ENCODE assay signal across 23 cellular contexts in the genomic region with DNA sequence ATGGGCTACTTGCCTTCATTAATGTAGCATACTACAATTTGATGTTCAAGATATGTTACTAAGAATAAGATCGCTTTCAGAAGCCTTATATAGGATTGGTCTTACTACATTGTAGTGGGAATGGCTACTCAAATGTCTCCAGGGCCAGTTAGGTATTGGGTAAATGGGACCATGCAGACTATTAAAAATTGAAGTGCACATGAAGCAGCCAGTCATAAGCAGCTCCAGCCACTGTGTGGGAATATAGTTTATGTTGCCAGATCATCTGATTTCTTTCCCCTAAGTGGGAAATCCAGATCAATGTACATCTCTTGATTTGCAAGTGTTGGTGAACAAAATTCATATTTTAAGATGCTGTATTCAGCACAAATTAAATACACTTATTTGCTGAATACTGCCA. TPM values are rescaled to one million over a fixed set of nuclear protein-coding genes. Genes with fewer than 3 reads are reported as not detected.
A peak's percentile ranks its signal among the peaks of the same experiment; 100 is the strongest.
DNase-seq lines count a peak whose midpoint lies in the region; ATAC-seq and TF ChIP-seq lines count a peak whose summit lies in the region.
"Had no signal": no experiment of that assay in that cellular context is flagged by ENCODE, and none has a peak within 500 bp of the region (broad histone marks: within the 10 kb centered on the region; RNA-seq: fewer than 3 reads in every experiment).

No MANE protein-coding gene starts in this region.

- peaks cover 10% of the 10 kb centered on the region for H3K36me3 Mint-ChIP-seq in CD4-positive, CD25-positive, alpha-beta regulatory T cell
- no peaks in the 10 kb centered on the region for H3K36me3 Mint-ChIP-seq in natural killer cell
- H3K36me3 Mint-ChIP-seq in T-helper 2 cell treated with Interferon-gamma antibody and Interleukin-4, amounts not matched to agents 5 μg/mL and 100 μg/mL, for 36 hours (ENCODE audit: low read depth): peaks cover 26% of the 10 kb centered on the region

- CTCF ChIA-PET in mammary epithelial cell (lab: Charles Lee; ENCODE audit: low non-redundant PET): interaction anchor here (0.8 kb wide), 1 partner anchor 485 kb away, joined by 3 read pairs; no protein-coding TSS in a partner anchor

- no TSS peak for BruUV-seq in mammary epithelial cell (replicated peaks; lab: Mats Ljungman, UMichigan)

- H3K27me3 Mint-ChIP-seq in CD4-positive, CD25-positive, alpha-beta regulatory T cell: no peaks in the 10 kb centered on the region
- H3K27me3 Mint-ChIP-seq in natural killer cell (ENCODE audit: low read depth in 2 of 2): no peaks in the 10 kb centered on the region
- H3K27me3 Mint-ChIP-seq in T-helper 2 cell treated with Interferon-gamma antibody and Interleukin-4, amounts not matched to agents 5 μg/mL and 100 μg/mL, for 36 hours (ENCODE audit: low read depth): no peaks in the 10 kb centered on the region

- peaks cover 67% of the 10 kb centered on the region for H3K4me1 ChIP-seq in CD4-positive, CD25-positive, alpha-beta regulatory T cell (ENCODE audit: control insufficient read depth, insufficient read depth, low read length, poor library complexity, severe bottlenecking)
- H3K4me1 ChIP-seq in HUES64 (ENCODE audit: insufficient read depth, low read length) (peaks cover 72% of the 10 kb centered on the region), mammary epithelial cell (ENCODE audit: insufficient read depth, low read length) (peaks cover 33% of the 10 kb centered on the region)

- H3K9ac ChIP-seq in HUES64 (ENCODE audit: low read depth, low read length) (no peak overlapping the region), mammary epithelial cell (ENCODE audit: insufficient read depth, low read length) (no peak overlapping the region)

- no peak overlapping the region for H3K27ac Mint-ChIP-seq in CD4-positive, CD25-positive, alpha-beta regulatory T cell
- peak overlapping the region in 1 of 2 donors; percentile 87 for H3K27ac Mint-ChIP-seq in natural killer cell
- no peak overlapping the region for H3K27ac Mint-ChIP-seq in T-helper 2 cell treated with Interferon-gamma antibody and Interleukin-4, amounts not matched to agents 5 μg/mL and 100 μg/mL, for 36 hours

- peaks cover 100% of the 10 kb centered on the region for H3K79me2 ChIP-seq in mammary epithelial cell (ENCODE audit: insufficient read depth, low read length)

- no peak for ATAC-seq in CD4-positive, CD25-positive, alpha-beta regulatory T cell (ENCODE audit: low read depth in 2 of 2)
- ATAC-seq in natural killer cell (no peak), HG02840 (IDR thresholded peaks at IDR 0.05; ENCODE audit: low FRiP score, unreplicated experiment) (no peak), GM18868 (IDR thresholded peaks at IDR 0.05; ENCODE audit: unreplicated experiment) (no peak)
- ATAC-seq: heart right ventricle had no signal

- no peaks in the 10 kb centered on the region for H3K36me3 ChIP-seq in CD4-positive, CD25-positive, alpha-beta regulatory T cell (ENCODE audit: control insufficient read depth, insufficient read depth, low read length)
- H3K36me3 ChIP-seq in HUES64 (ENCODE audit: insufficient read depth, low read length) (no peaks in the 10 kb centered on the region), mammary epithelial cell (ENCODE audit: insufficient read depth, low read length) (no peaks in the 10 kb centered on the region)
- H3K36me3 ChIP-seq: heart right ventricle, sigmoid colon, suprapubic skin had no signal

- dilution Hi-C loops in mammary epithelial cell (cut with HindIII; ENCODE audit: low sequenced_read_pairs): loop anchor here (5.0 kb wide), 1 partner anchor 67 kb away; no protein-coding TSS in a partner anchor

- 79% methylated on average over 1 of the region's 1 CpG for WGBS in HUES64
- WGBS in mammary epithelial cell (ENCODE audit: low coverage, missing lambda C conversion rate): 0% methylated on average over 1 of the region's 1 CpG

- peak overlapping the region; percentile 91 for H3K4me2 ChIP-seq in mammary epithelial cell (ENCODE audit: insufficient read depth, low read depth, low read length)

- H3K27ac ChIP-seq in CD4-positive, CD25-positive, alpha-beta regulatory T cell (ENCODE audit: insufficient read depth, low read length, poor library complexity, severe bottlenecking): no peak overlapping the region
- H3K27ac ChIP-seq in HUES64 (ENCODE audit: low read depth, low read length) (no peak overlapping the region), mammary epithelial cell (ENCODE audit: insufficient read depth, low read depth, low read length) (peak overlapping the region; percentile 25)
- H3K27ac ChIP-seq: dorsolateral prefrontal cortex, sigmoid colon, suprapubic skin had no signal

- H3K9me3 ChIP-seq in CD4-positive, CD25-positive, alpha-beta regulatory T cell (ENCODE audit: control insufficient read depth in 2 of 2, low read length in 2 of 2): no peaks in the 10 kb centered on the region
- no peaks in the 10 kb centered on the region for H3K9me3 ChIP-seq in HUES64 (ENCODE audit: insufficient read depth, low read depth, low read length)
- H3K9me3 ChIP-seq in mammary epithelial cell (replicated peaks; ENCODE audit: insufficient read depth, low read length): no peaks in the 10 kb centered on the region
- H3K9me3 ChIP-seq: heart right ventricle, sigmoid colon, suprapubic skin had no signal

- H3K4me3 ChIP-seq in CD4-positive, CD25-positive, alpha-beta regulatory T cell (ENCODE audit: low read depth, low read length): peak overlapping the region; percentile 89
- H3K4me3 ChIP-seq in HUES64 (ENCODE audit: low read length) (peak overlapping the region; percentile 16; the same call in 1 of the 2 replicates), mammary epithelial cell (replicated peaks in 1 of 3; ENCODE audit: insufficient read depth in 1 of 3, low read depth in 2 of 3, low read length in 3 of 3) (peak overlapping the region in 2 of 3 experiments; percentile 68 to 100)
- H3K4me3 ChIP-seq: sigmoid colon, suprapubic skin had no signal

- in situ Hi-C loops in mammary epithelial cell (cut with MboI; ENCODE audit: low sequenced_read_pairs in 2 of 2): loop anchor here in 1 of 2 donors (25.0 kb wide), 1 partner anchor 617 kb away; no protein-coding TSS in a partner anchor
- in situ Hi-C loops in ACHN (cut with HindIII; ENCODE audit: low pct_ligation_motif_present, low pct_unique_long_range_greater_than_20kb, low sequenced_read_pairs): no loop called here

- no peaks in the 10 kb centered on the region for H3K27me3 ChIP-seq in CD4-positive, CD25-positive, alpha-beta regulatory T cell (ENCODE audit: control insufficient read depth, insufficient read depth, low read length)
- H3K27me3 ChIP-seq in HUES64 (ENCODE audit: insufficient read depth, low read length) (no peaks in the 10 kb centered on the region), mammary epithelial cell (ENCODE audit: insufficient read depth, low read length) (no peaks in the 10 kb centered on the region)
- H3K27me3 ChIP-seq: dorsolateral prefrontal cortex, heart right ventricle, sigmoid colon, suprapubic skin had no signal

- no peak overlapping the region for H2AFZ ChIP-seq in mammary epithelial cell (ENCODE audit: low read depth, low read length)

- no peaks in the 10 kb centered on the region for H3K9me3 Mint-ChIP-seq in CD4-positive, CD25-positive, alpha-beta regulatory T cell
- H3K9me3 Mint-ChIP-seq in natural killer cell: no peaks in the 10 kb centered on the region
- no peaks in the 10 kb centered on the region for H3K9me3 Mint-ChIP-seq in T-helper 2 cell treated with Interferon-gamma antibody and Interleukin-4, amounts not matched to agents 5 μg/mL and 100 μg/mL, for 36 hours

- peaks cover 71 to 89% (median 78%) of the 10 kb centered on the region in 4 donors for H3K4me1 Mint-ChIP-seq in CD4-positive, CD25-positive, alpha-beta regulatory T cell
- peaks cover 89 to 91% of the 10 kb centered on the region in 2 donors for H3K4me1 Mint-ChIP-seq in natural killer cell
- peaks cover 58% of the 10 kb centered on the region for H3K4me1 Mint-ChIP-seq in T-helper 2 cell treated with Interferon-gamma antibody and Interleukin-4, amounts not matched to agents 5 μg/mL and 100 μg/mL, for 36 hours (ENCODE audit: low read depth)

- intact Hi-C loops in mammary epithelial cell (cut with micrococcal nuclease): loop anchor here (5.0 to 10.0 kb wide), 4 partner anchors 87 to 402 kb away; no protein-coding TSS in a partner anchor
- intact Hi-C loops in natural killer cell (cut with micrococcal nuclease): no loop called here

- no peak for TF ChIP-seq CTCF in mammary epithelial cell (conservative IDR thresholded peaks at IDR 0.05 in 1 of 2, IDR thresholded peaks at IDR 0.05 in 1 of 2; ENCODE audit: extremely low read depth in 1 of 2, insufficient read depth in 1 of 2, low read depth in 1 of 2, low read length in 2 of 2)
- no peak for TF ChIP-seq CTCF in natural killer cell (IDR thresholded peaks at IDR 0.05)

- H4K20me1 ChIP-seq in mammary epithelial cell (ENCODE audit: insufficient read depth, low read length): peaks cover 62% of the 10 kb centered on the region

- peak overlapping the region; percentile 44 to 55 (median 46) for H3K4me3 Mint-ChIP-seq in CD4-positive, CD25-positive, alpha-beta regulatory T cell
- H3K4me3 Mint-ChIP-seq in natural killer cell: peak overlapping the region; percentile 67
- no peak overlapping the region for H3K4me3 Mint-ChIP-seq in T-helper 2 cell treated with Interferon-gamma antibody and Interleukin-4, amounts not matched to agents 5 μg/mL and 100 μg/mL, for 36 hours

- DNase-seq in CD4-positive, CD25-positive, alpha-beta regulatory T cell: no peak
- DNase-seq in mammary epithelial cell: no peak
- DNase-seq in natural killer cell: no peak
- DNase-seq in T-helper 2 cell treated with Interferon-gamma antibody and Interleukin-4, amounts not matched to agents 5 μg/mL and 100 μg/mL, for 36 hours (ENCODE audit: low spot score): no peak
- DNase-seq in ACHN: no peak
- DNase-seq: activated CD8-positive, alpha-beta memory T cell treated with anti-CD3 and anti-CD28 coated beads for 24 hours; activated gamma-delta T cell treated with Interleukin-2 at 50 U/mL for 16 hours; DMS 273 treated with DMSO at 0.1 percent for 48 hours; dorsolateral prefrontal cortex; heart right ventricle; kidney; mesendoderm; NCI-H2029; NCI-H510A treated with DMSO at 0.1 percent for 48 hours; nucleus accumbens; sigmoid colon; stimulated activated CD4-positive, alpha-beta T cell treated with anti-CD3 and anti-CD28 coated beads, Interleukin-4, amount 100 ng/mL, for 1 hour; stimulated activated CD8-positive, alpha-beta memory T cell treated with anti-CD3 and anti-CD28 coated beads, Interleukin-4, amount 100 ng/mL, for 48 hours; T-helper 1 cell had no signal

RNA-seq across cellular contexts. Expression of a gene that starts 5.1 kb away (rescaled TPM):
- total RNA-seq in CD4-positive, CD25-positive, alpha-beta regulatory T cell: 177 TPM
- polyA plus RNA-seq in CD4-positive, CD25-positive, alpha-beta regulatory T cell: 10 to 100 TPM; 46.6 to 82.2 (median 47.4) TPM
- polyA plus RNA-seq in HUES64 (2013, experiment 1 of 2): 325 TPM
- 344 TPM for polyA plus RNA-seq in HUES64 (2013, experiment 2 of 2)
- total RNA-seq in mammary epithelial cell (1,000 to 10,000 TPM in 1 of 2 donors, 100 to 1,000 TPM in 1; 543 to 1,542 TPM), natural killer cell (100 to 1,000 TPM; 213 to 258 (median 230) TPM)
- polyA plus RNA-seq in mammary epithelial cell: 562 TPM
- polyA minus RNA-seq in mammary epithelial cell: 3,655 TPM

Comparison
In these comparisons a context has a peak if more than half of its experiments do, and no peak if none do; other contexts are left out.
1. H3K4me3 ChIP-seq: peak in every context shown above with its lines; median percentile 89 in CD4-positive, CD25-positive, alpha-beta regulatory T cell; 84 in mammary epithelial cell; 16 in HUES64.